29 cellular contexts compared by ENCODE assay signal in the genomic region with DNA sequence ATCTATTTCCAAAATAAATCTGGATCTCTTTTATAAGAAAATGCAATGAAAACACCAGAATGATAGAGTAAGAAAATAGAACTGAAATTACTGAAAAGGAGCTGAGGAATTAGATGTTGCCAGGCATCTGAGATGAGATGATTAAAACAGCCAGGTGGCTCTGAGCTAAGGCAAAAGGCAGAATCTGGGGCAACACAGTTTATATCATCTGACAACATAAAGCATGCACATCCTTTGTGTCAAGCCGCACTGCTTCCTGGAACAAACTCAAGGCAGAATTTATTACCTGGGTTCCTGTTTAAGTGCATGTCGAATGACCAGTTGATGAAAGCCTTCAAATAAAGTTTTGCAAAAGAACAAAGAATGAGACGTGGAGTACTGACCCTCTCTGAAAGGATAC.
DNase-seq lines count a peak whose midpoint lies in the region; ATAC-seq lines count a peak whose summit lies in the region.
"Had no signal": no experiment of that assay in that cellular context is flagged by ENCODE, and none has a peak within 500 bp of the region (broad histone marks: within the 10 kb centered on the region; RNA-seq: fewer than 3 reads in every experiment).

No MANE protein-coding gene starts in this region.

- ATAC-seq in HG03439 (IDR thresholded peaks at IDR 0.05; ENCODE audit: unreplicated experiment), result no peak
- no peak for ATAC-seq in GM18861 (IDR thresholded peaks at IDR 0.05; ENCODE audit: unreplicated experiment)
- ATAC-seq: body of pancreas; foreskin keratinocyte; HCT116; lower lobe of right lung; naive thymus-derived CD4-positive, alpha-beta T cell; right lobe of liver had no signal

- DNase-seq in NCI-H82 (lab: John Stamatoyannopoulos, UW), result peak; percentile 43
- no peak for DNase-seq in NCI-H82 treated with DMSO at 0.1 percent for 48 hours (lab: John Stamatoyannopoulos, UW; ENCODE audit: unreplicated experiment)
- peak; percentile 58 for DNase-seq in NCI-H2196 (lab: John Stamatoyannopoulos, UW; ENCODE audit: unreplicated experiment)
- DNase-seq in SHP77 (lab: John Stamatoyannopoulos, UW), result peak; percentile 32 to 51
- no peak for DNase-seq in dedifferentiated amniotic fluid mesenchymal stem cell (ENCODE audit: extremely low spot score)
- DNase-seq in activated CD4-positive, alpha-beta T cell treated with anti-CD3 and anti-CD28 coated beads for 48 hours, result no peak
- DNase-seq: activated naive CD4-positive, alpha-beta T cell treated with anti-CD3 and anti-CD28 coated beads, Interleukin-2, amount 50 U/mL, for 16 hours; activated T-cell treated with anti-CD3 and anti-CD28 coated beads for 4 hours; AML-193; body of pancreas; CD4-positive, CD25-positive, alpha-beta regulatory T cell; DMS 273 treated with DMSO at 0.1 percent for 48 hours; esophagus squamous epithelium; foreskin keratinocyte; Karpas-422; lower lobe of right lung; midbrain; NCI-H1694 treated with DMSO at 0.1 percent for 48 hours; NCI-H446; Peyer's patch; right lobe of liver; SIG-M5; stimulated activated CD4-positive, alpha-beta T cell treated with anti-CD3 and anti-CD28 coated beads, Interleukin-4, amount 100 ng/mL, for 1 hour; stomach; thyroid gland had no signal

Comparison
In these comparisons a context has a peak if more than half of its experiments do, and no peak if none do; other contexts are left out.
1. DNase-seq: peak in NCI-H82 (single experiment), NCI-H2196 (single experiment) and SHP77 (2 of 2); none in NCI-H82 treated with DMSO at 0.1 percent for 48 hours (single experiment), dedifferentiated amniotic fluid mesenchymal stem cell (single experiment) and activated CD4-positive, alpha-beta T cell treated with anti-CD3 and anti-CD28 coated beads for 48 hours (single experiment).